1 cellular context compared by ENCODE assay signal in the genomic region with DNA sequence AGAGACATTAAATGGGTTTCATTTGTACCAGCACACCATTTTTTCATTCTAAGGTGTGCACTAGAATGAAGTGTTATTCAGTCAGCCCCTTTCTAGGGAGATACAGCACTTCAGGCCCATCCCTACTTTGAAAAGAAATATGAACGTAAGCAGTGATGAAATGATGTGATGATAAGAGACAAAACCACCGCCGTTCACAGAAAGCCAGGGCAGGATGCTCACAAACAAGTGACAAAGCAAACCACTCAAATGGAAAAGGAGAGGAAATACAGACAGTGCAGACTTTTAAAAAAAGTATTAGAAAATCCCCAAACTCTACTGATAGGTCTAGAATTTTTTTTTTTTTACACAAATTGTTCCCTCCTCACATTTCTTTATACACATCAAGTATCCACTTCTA.
TF ChIP-seq lines count a peak whose summit lies in the region.

No MANE protein-coding gene starts in this region.

TF ChIP-seq in WTC11, 78 proteins besides CTCF, POLR2A, EP300 and RAD21 (continued from another document):
- no peak for TF ChIP-seq CREB1 (CRISPR knock-in tag; IDR thresholded peaks at IDR 0.05)
- TF ChIP-seq, protein P1, sequence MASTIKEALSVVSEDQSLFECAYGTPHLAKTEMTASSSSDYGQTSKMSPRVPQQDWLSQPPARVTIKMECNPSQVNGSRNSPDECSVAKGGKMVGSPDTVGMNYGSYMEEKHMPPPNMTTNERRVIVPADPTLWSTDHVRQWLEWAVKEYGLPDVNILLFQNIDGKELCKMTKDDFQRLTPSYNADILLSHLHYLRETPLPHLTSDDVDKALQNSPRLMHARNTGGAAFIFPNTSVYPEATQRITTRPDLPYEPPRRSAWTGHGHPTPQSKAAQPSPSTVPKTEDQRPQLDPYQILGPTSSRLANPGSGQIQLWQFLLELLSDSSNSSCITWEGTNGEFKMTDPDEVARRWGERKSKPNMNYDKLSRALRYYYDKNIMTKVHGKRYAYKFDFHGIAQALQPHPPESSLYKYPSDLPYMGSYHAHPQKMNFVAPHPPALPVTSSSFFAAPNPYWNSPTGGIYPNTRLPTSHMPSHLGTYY (CRISPR knock-in tag; IDR thresholded peaks at IDR 0.05), result no peak
- no peak for TF ChIP-seq SP1 (CRISPR knock-in tag; conservative IDR thresholded peaks at IDR 0.05)
TF ChIP-seq in WTC11: peak in this region for 0.
